Comparison of ENCODE assay signal across 9 cellular contexts in genomic region chr12:25051171-25051570, GRCh38.
A peak's percentile ranks its signal among the peaks of the same experiment; 100 is the strongest.
DNase-seq lines count a peak whose midpoint lies in the region; ATAC-seq lines count a peak whose summit lies in the region.
"Had no signal": no experiment of that assay in that cellular context is flagged by ENCODE, and none has a peak within 500 bp of the region (broad histone marks: within the 10 kb centered on the region; RNA-seq: fewer than 3 reads in every experiment).

No MANE protein-coding gene starts in this region.

- H4K8ac ChIP-seq in neuronal stem cell (ENCODE audit: low read depth, low read length), result peak overlapping the region; percentile 9

- H3K9ac ChIP-seq in neuronal stem cell (ENCODE audit: low read depth, low read length, poor library complexity), result no peak overlapping the region

- H2BK120ac ChIP-seq in neuronal stem cell (ENCODE audit: low read depth, low read length), result no peak overlapping the region

- no peak overlapping the region for H3K4me2 ChIP-seq in neuronal stem cell (ENCODE audit: insufficient read depth, low read length, poor library complexity, severe bottlenecking)

- H3K9me3 ChIP-seq in KOPT-K1 (ENCODE audit: insufficient read depth, low read length, poor library complexity, severe bottlenecking) (peaks cover 17% of the 10 kb centered on the region), neuronal stem cell (replicated peaks in 1 of 2; ENCODE audit: control insufficient read depth in 2 of 2, insufficient read depth in 1 of 2, low read depth in 1 of 2, low read length in 2 of 2) (peaks cover 3 to 8% of the 10 kb centered on the region in 2 donors)

- H3K79me1 ChIP-seq in neuronal stem cell (ENCODE audit: low read depth, low read length), result no peaks in the 10 kb centered on the region

- H3K4ac ChIP-seq in neuronal stem cell (ENCODE audit: low read length), result no peak overlapping the region

- no peaks in the 10 kb centered on the region for H3K36me3 ChIP-seq in KOPT-K1 (ENCODE audit: insufficient read depth, low read length)
- no peaks in the 10 kb centered on the region for H3K36me3 ChIP-seq in neuronal stem cell (replicated peaks in 1 of 2; ENCODE audit: control insufficient read depth in 2 of 2, insufficient read depth in 2 of 2, low read length in 2 of 2)

- H3K36me3 Mint-ChIP-seq in activated CD4-positive, alpha-beta T cell treated with anti-CD3 and anti-CD28 coated beads for 36 hours (ENCODE audit: low read depth), result no peaks in the 10 kb centered on the region
- peaks cover 2% of the 10 kb centered on the region for H3K36me3 Mint-ChIP-seq in activated naive CD8-positive, alpha-beta T cell treated with anti-CD3 and anti-CD28 coated beads, Interleukin-2, amount 50 U/mL, for 24 hours (ENCODE audit: low read depth)

- H3K23ac ChIP-seq in neuronal stem cell (ENCODE audit: low read depth, low read length, poor library complexity), result no peak overlapping the region

- H3K27me3 ChIP-seq in neuronal stem cell (ENCODE audit: control insufficient read depth in 3 of 3, insufficient read depth in 3 of 3, low read depth in 1 of 3, low read length in 3 of 3), result no peaks in the 10 kb centered on the region

- H4K91ac ChIP-seq in neuronal stem cell (ENCODE audit: low read depth, low read length, poor library complexity), result no peak overlapping the region

- no peak overlapping the region for H2BK12ac ChIP-seq in neuronal stem cell (ENCODE audit: low read length)

- CTCF ChIA-PET in activated CD4-positive, alpha-beta T cell treated with anti-CD3 and anti-CD28 coated beads for 36 hours (lab: Charles Lee), result interaction anchor here (0.9 to 2.0 kb wide), 9 partner anchors 8 to 212 kb away, joined by 3 to 6 read pairs (median 4); no protein-coding TSS in a partner anchor

- WGBS in neuronal stem cell (ENCODE audit: extremely low coverage in 2 of 2, insufficient read length in 2 of 2, insufficient replicate concordance in 1 of 2), 2 donors, result no CpG with 5 or more reads among the region's 6 CpGs

- peaks cover 11% of the 10 kb centered on the region for H3K9me3 Mint-ChIP-seq in activated CD4-positive, alpha-beta T cell treated with anti-CD3 and anti-CD28 coated beads for 36 hours (ENCODE audit: low read depth)
- H3K9me3 Mint-ChIP-seq in activated naive CD8-positive, alpha-beta T cell treated with anti-CD3 and anti-CD28 coated beads, Interleukin-2, amount 50 U/mL, for 24 hours, result peaks cover 10% of the 10 kb centered on the region

- peak overlapping the region; percentile 97 for H3K4me3 Mint-ChIP-seq in activated CD4-positive, alpha-beta T cell treated with anti-CD3 and anti-CD28 coated beads for 36 hours
- peak overlapping the region; percentile 97 for H3K4me3 Mint-ChIP-seq in activated naive CD8-positive, alpha-beta T cell treated with anti-CD3 and anti-CD28 coated beads, Interleukin-2, amount 50 U/mL, for 24 hours

- H3K4me3 ChIP-seq in neuronal stem cell (ENCODE audit: low read length in 2 of 2), result no peak overlapping the region

- POLR2A ChIA-PET in activated CD4-positive, alpha-beta T cell treated with anti-CD3 and anti-CD28 coated beads for 36 hours (lab: Charles Lee), result interaction anchor here (0.6 to 2.0 kb wide), 8 partner anchors 9 to 213 kb away, joined by 3 to 12 read pairs (median 3); no protein-coding TSS in a partner anchor

- H3K14ac ChIP-seq in neuronal stem cell (ENCODE audit: low read length), result no peak overlapping the region

- no peak overlapping the region for H2BK15ac ChIP-seq in neuronal stem cell (ENCODE audit: low read length)

- H3K4me1 Mint-ChIP-seq in activated CD4-positive, alpha-beta T cell treated with anti-CD3 and anti-CD28 coated beads for 36 hours, result peaks cover 30% of the 10 kb centered on the region
- peaks cover 42% of the 10 kb centered on the region for H3K4me1 Mint-ChIP-seq in activated naive CD8-positive, alpha-beta T cell treated with anti-CD3 and anti-CD28 coated beads, Interleukin-2, amount 50 U/mL, for 24 hours

- ATAC-seq in activated CD4-positive, alpha-beta T cell treated with anti-CD3 and anti-CD28 coated beads for 36 hours, result no peak
- ATAC-seq in activated naive CD8-positive, alpha-beta T cell treated with anti-CD3 and anti-CD28 coated beads, Interleukin-2, amount 50 U/mL, for 24 hours, result no peak
- ATAC-seq in GM21717 (IDR thresholded peaks at IDR 0.05; ENCODE audit: unreplicated experiment) (no peak), HG03469 (IDR thresholded peaks at IDR 0.05; ENCODE audit: unreplicated experiment) (no peak)

- H3K27me3 Mint-ChIP-seq in activated CD4-positive, alpha-beta T cell treated with anti-CD3 and anti-CD28 coated beads for 36 hours, result no peaks in the 10 kb centered on the region
- no peaks in the 10 kb centered on the region for H3K27me3 Mint-ChIP-seq in activated naive CD8-positive, alpha-beta T cell treated with anti-CD3 and anti-CD28 coated beads, Interleukin-2, amount 50 U/mL, for 24 hours

- no peak overlapping the region for H2AK5ac ChIP-seq in neuronal stem cell (ENCODE audit: low read depth, low read length)

- intact Hi-C loops in activated CD4-positive, alpha-beta T cell treated with anti-CD3 and anti-CD28 coated beads for 36 hours (cut with DNase I, micrococcal nuclease), result loop anchor here (1.0 to 10.0 kb wide), 14 partner anchors 39 to 1886 kb away; partner anchors contain the start of genes BCAT1 (in 2 of the 2), DNAI7 (in 1 of the 2), ETFRF1 (in 1 of the 2) and FGFR1OP2 (in 1 of the 2)

- no peak overlapping the region for H2BK5ac ChIP-seq in neuronal stem cell (ENCODE audit: low read length)

- peaks cover 0 to 4% of the 10 kb centered on the region in 2 donors for H3K4me1 ChIP-seq in neuronal stem cell (ENCODE audit: control insufficient read depth in 2 of 2, insufficient read depth in 1 of 2, low read depth in 1 of 2, low read length in 2 of 2)

- peak; percentile 56 for DNase-seq in activated CD4-positive, alpha-beta T cell treated with anti-CD3 and anti-CD28 coated beads for 36 hours
- DNase-seq in activated CD4-positive, alpha-beta T cell treated with anti-CD3 and anti-CD28 coated beads for 4 hours, result no peak
- peak; percentile 24 for DNase-seq in activated naive CD8-positive, alpha-beta T cell treated with anti-CD3 and anti-CD28 coated beads, Interleukin-2, amount 50 U/mL, for 24 hours
- no peak for DNase-seq in neuronal stem cell (ENCODE audit: low spot score)
- no peak for DNase-seq in C1 segment of cervical spinal cord (lab: John Stamatoyannopoulos, UW)
- DNase-seq: NCI-H187 had no signal

- peak overlapping the region; percentile 50 for H2AFZ ChIP-seq in neuronal stem cell (ENCODE audit: low read length)

- peak overlapping the region; percentile 98 for H3K27ac Mint-ChIP-seq in activated CD4-positive, alpha-beta T cell treated with anti-CD3 and anti-CD28 coated beads for 36 hours
- peak overlapping the region; percentile 98 for H3K27ac Mint-ChIP-seq in activated naive CD8-positive, alpha-beta T cell treated with anti-CD3 and anti-CD28 coated beads, Interleukin-2, amount 50 U/mL, for 24 hours

- peak overlapping the region; percentile 97 for H3K27ac ChIP-seq in KOPT-K1 (ENCODE audit: low read depth, low read length, poor library complexity, severe bottlenecking)
- H3K27ac ChIP-seq in neuronal stem cell (replicated peaks; ENCODE audit: low read length), result no peak overlapping the region

- H3K18ac ChIP-seq in neuronal stem cell (ENCODE audit: low read length), result no peak overlapping the region

Comparison
In these comparisons a context has a peak if more than half of its experiments do, and no peak if none do; other contexts are left out.
1. DNase-seq: peak in activated CD4-positive, alpha-beta T cell treated with anti-CD3 and anti-CD28 coated beads for 36 hours (single experiment) and activated naive CD8-positive, alpha-beta T cell treated with anti-CD3 and anti-CD28 coated beads, Interleukin-2, amount 50 U/mL, for 24 hours (single experiment); none in activated CD4-positive, alpha-beta T cell treated with anti-CD3 and anti-CD28 coated beads for 4 hours (0 of 2), neuronal stem cell (single experiment) and C1 segment of cervical spinal cord (0 of 14).